In the genomic region with DNA sequence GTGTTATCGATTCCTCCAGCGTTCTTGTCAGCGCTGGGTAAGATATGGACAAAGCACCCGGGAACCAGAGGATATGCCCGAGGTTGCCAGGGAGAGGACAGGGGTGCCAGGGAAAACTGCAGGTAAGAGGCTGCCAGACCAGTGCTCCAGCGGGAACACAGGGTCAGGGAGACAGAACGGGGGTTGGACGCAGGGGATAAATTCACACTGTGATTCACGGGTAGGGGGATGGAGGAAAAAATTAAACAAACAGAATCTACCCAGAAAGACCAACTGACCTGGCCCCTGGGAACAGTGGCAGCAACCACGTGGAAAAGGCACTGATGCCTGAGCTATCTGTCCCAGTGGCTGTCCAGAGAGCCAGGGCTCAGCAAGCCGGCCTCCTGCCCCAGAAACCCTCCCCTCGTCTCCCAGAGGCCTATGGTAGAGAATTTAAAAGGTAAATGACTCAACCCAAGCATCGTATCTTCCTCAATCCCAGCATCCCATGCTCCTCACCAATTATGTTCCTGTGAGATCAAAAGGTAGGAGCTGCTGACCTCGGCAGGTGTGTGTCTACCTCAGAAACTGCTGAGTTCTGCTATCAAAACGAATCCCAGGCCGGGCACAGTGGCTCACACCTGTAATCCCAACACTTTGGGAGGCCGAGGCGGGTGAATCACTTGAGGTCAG, we compare ENCODE assay signal across 11 cellular contexts. TPM values are rescaled to one million over a fixed set of nuclear protein-coding genes. Genes with fewer than 3 reads are reported as not detected.
DNase-seq lines count a peak whose midpoint lies in the region; ATAC-seq and TF ChIP-seq lines count a peak whose summit lies in the region.
"Had no signal": no experiment of that assay in that cellular context is flagged by ENCODE, and none has a peak within 500 bp of the region (broad histone marks: within the 10 kb centered on the region; RNA-seq: fewer than 3 reads in every experiment).

No MANE protein-coding gene starts in this region.

- H4K20me1 ChIP-seq in GM23338 (replicated peaks; ENCODE audit: insufficient read depth), result peaks cover 49% of the 10 kb centered on the region

- peaks cover 81% of the 10 kb centered on the region for H3K4me1 Mint-ChIP-seq in GM23338
- H3K4me1 Mint-ChIP-seq in activated naive CD8-positive, alpha-beta T cell treated with anti-CD3 and anti-CD28 coated beads, Interleukin-2, amount 10 ng/mL, durations not matched to agents 7 days and 5 days, result peaks cover 30% of the 10 kb centered on the region
- H3K4me1 Mint-ChIP-seq in immature natural killer cell, result peaks cover 89 to 91% of the 10 kb centered on the region in 2 donors

- H3K27ac Mint-ChIP-seq in GM23338 (peak overlapping the region; percentile 69), immature natural killer cell (peak overlapping the region in 4 of 6 donors; percentile 11 to 73 (median 29))
- peak overlapping the region; percentile 57 for H3K27ac Mint-ChIP-seq in activated naive CD8-positive, alpha-beta T cell treated with anti-CD3 and anti-CD28 coated beads, Interleukin-2, amount 10 ng/mL, durations not matched to agents 7 days and 5 days

- no peak for ATAC-seq in GM23338
- ATAC-seq in activated naive CD8-positive, alpha-beta T cell treated with anti-CD3 and anti-CD28 coated beads, Interleukin-2, amount 10 ng/mL, durations not matched to agents 7 days and 5 days (ENCODE audit: low read depth), result no peak

- H3K36me3 ChIP-seq in GM23338 (ENCODE audit: insufficient read depth) (no peaks in the 10 kb centered on the region), skeletal muscle tissue (ENCODE audit: control insufficient read depth in 3 of 3, insufficient read depth in 3 of 3, low read length in 3 of 3) (no peaks in the 10 kb centered on the region)
- H3K36me3 ChIP-seq: esophagus squamous epithelium, upper lobe of left lung had no signal

- H2AFZ ChIP-seq in GM23338, result no peak overlapping the region

- no peak for TF ChIP-seq CTCF in GM23338 (conservative IDR thresholded peaks at IDR 0.05; ENCODE audit: low read depth in 2 of 2)

- H3K9ac ChIP-seq in skeletal muscle tissue (ENCODE audit: low read depth in 1 of 3, low read length in 3 of 3), result peak overlapping the region; percentile 40 to 74 (median 46)

- H3K27me3 ChIP-seq in GM23338 (ENCODE audit: insufficient read depth) (no peaks in the 10 kb centered on the region), skeletal muscle tissue (ENCODE audit: control insufficient read depth in 3 of 3, insufficient read depth in 3 of 3, low read length in 3 of 3) (no peaks in the 10 kb centered on the region)
- H3K27me3 ChIP-seq: esophagus squamous epithelium, upper lobe of left lung had no signal

- DNase-seq in GM23338 (ENCODE audit: low spot score) (no peak), immature natural killer cell (no peak), mucosa of gallbladder (ENCODE audit: low spot score) (no peak), occipital lobe (lab: John Stamatoyannopoulos, UW) (no peak), epidermal melanocyte (ENCODE audit: insufficient read length, low spot score) (no peak)
- no peak for DNase-seq in activated naive CD8-positive, alpha-beta T cell treated with anti-CD3 and anti-CD28 coated beads, Interleukin-2, amount 10 ng/mL, durations not matched to agents 7 days and 5 days
- DNase-seq: esophagus squamous epithelium, NCI-H748 treated with DMSO at 0.1 percent for 48 hours had no signal

- H3K4me1 ChIP-seq in GM23338 (ENCODE audit: insufficient read depth) (peaks cover 82% of the 10 kb centered on the region), skeletal muscle tissue (ENCODE audit: control insufficient read depth in 3 of 3, insufficient read depth in 3 of 3, low read length in 3 of 3) (peaks cover 49 to 59% (median 58%) of the 10 kb centered on the region in 3 donors)

- no peaks in the 10 kb centered on the region for H3K9me3 ChIP-seq in skeletal muscle tissue (ENCODE audit: control insufficient read depth in 3 of 3, low read length in 3 of 3)
- H3K9me3 ChIP-seq: esophagus squamous epithelium, upper lobe of left lung had no signal

- no peak overlapping the region for H3K4me3 Mint-ChIP-seq in GM23338
- no peak overlapping the region for H3K4me3 Mint-ChIP-seq in activated naive CD8-positive, alpha-beta T cell treated with anti-CD3 and anti-CD28 coated beads, Interleukin-2, amount 10 ng/mL, durations not matched to agents 7 days and 5 days
- no peak overlapping the region for H3K4me3 Mint-ChIP-seq in immature natural killer cell

- peak overlapping the region; percentile 81; the same call in 1 of the 2 replicates for H3K27ac ChIP-seq in GM23338 (ENCODE audit: low read depth)
- H3K27ac ChIP-seq in skeletal muscle tissue (ENCODE audit: low read depth, low read length), result peak overlapping the region; percentile 20

- H3K27me3 Mint-ChIP-seq in GM23338 (ENCODE audit: insufficient read depth, low read depth, poor library complexity) (peaks cover 26% of the 10 kb centered on the region), immature natural killer cell (ENCODE audit: low read depth in 3 of 3) (peaks cover 15 to 22% (median 21%) of the 10 kb centered on the region in 3 donors)
- no peaks in the 10 kb centered on the region for H3K27me3 Mint-ChIP-seq in activated naive CD8-positive, alpha-beta T cell treated with anti-CD3 and anti-CD28 coated beads, Interleukin-2, amount 10 ng/mL, durations not matched to agents 7 days and 5 days

- H3K9me2 ChIP-seq in GM23338 (ENCODE audit: insufficient read depth), result peaks cover 10% of the 10 kb centered on the region; the same call in 1 of the 2 replicates

- peaks cover 100% of the 10 kb centered on the region for H3K79me2 ChIP-seq in GM23338 (replicated peaks; ENCODE audit: insufficient read depth)

- peaks cover 6% of the 10 kb centered on the region; the same call in 2 of the 3 replicates for H3K9me3 Mint-ChIP-seq in GM23338
- H3K9me3 Mint-ChIP-seq in activated naive CD8-positive, alpha-beta T cell treated with anti-CD3 and anti-CD28 coated beads, Interleukin-2, amount 10 ng/mL, durations not matched to agents 7 days and 5 days, result no peaks in the 10 kb centered on the region
- H3K9me3 Mint-ChIP-seq in immature natural killer cell, result peaks cover 0 to 8% (median 5%) of the 10 kb centered on the region in 6 donors

- peak overlapping the region; percentile 40; the same call in 1 of the 2 replicates for H3K4me2 ChIP-seq in GM23338

- peaks cover 13% of the 10 kb centered on the region; the same call in 1 of the 2 replicates for H3F3A ChIP-seq in GM23338 (replicated peaks; ENCODE audit: low read depth)

- peaks cover 31% of the 10 kb centered on the region for H3K36me3 Mint-ChIP-seq in GM23338 (ENCODE audit: low read depth)
- H3K36me3 Mint-ChIP-seq in activated naive CD8-positive, alpha-beta T cell treated with anti-CD3 and anti-CD28 coated beads, Interleukin-2, amount 10 ng/mL, durations not matched to agents 7 days and 5 days, result peaks cover 18% of the 10 kb centered on the region
- no peaks in the 10 kb centered on the region for H3K36me3 Mint-ChIP-seq in immature natural killer cell

- no peak overlapping the region for H3K4me3 ChIP-seq in GM23338
- peak overlapping the region; percentile 31 to 49 (median 47) for H3K4me3 ChIP-seq in skeletal muscle tissue (ENCODE audit: low read length in 3 of 3)
- H3K4me3 ChIP-seq: esophagus squamous epithelium, SK-N-MC, upper lobe of left lung had no signal

- POLR2A ChIA-PET in activated naive CD8-positive, alpha-beta T cell treated with anti-CD3 and anti-CD28 coated beads, Interleukin-2, amount 10 ng/mL, durations not matched to agents 7 days and 5 days (lab: Charles Lee), result interaction anchor here (1.9 kb wide), 1 partner anchor 16 kb away, joined by 4 read pairs; no protein-coding TSS in a partner anchor

TF ChIP-seq in GM23338, 12 proteins besides CTCF, POLR2A, EP300 and RAD21:
- TF ChIP-seq POLR2AphosphoS5 (IDR thresholded peaks at IDR 0.05; ENCODE audit: low read depth), result no peak
- no peak for TF ChIP-seq STAT1 (IDR thresholded peaks at IDR 0.05; ENCODE audit: unreplicated experiment)
- TF ChIP-seq, protein P1, sequence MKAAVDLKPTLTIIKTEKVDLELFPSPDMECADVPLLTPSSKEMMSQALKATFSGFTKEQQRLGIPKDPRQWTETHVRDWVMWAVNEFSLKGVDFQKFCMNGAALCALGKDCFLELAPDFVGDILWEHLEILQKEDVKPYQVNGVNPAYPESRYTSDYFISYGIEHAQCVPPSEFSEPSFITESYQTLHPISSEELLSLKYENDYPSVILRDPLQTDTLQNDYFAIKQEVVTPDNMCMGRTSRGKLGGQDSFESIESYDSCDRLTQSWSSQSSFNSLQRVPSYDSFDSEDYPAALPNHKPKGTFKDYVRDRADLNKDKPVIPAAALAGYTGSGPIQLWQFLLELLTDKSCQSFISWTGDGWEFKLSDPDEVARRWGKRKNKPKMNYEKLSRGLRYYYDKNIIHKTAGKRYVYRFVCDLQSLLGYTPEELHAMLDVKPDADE (IDR thresholded peaks at IDR 0.05), result no peak
- no peak for TF ChIP-seq NANOG (IDR thresholded peaks at IDR 0.05; ENCODE audit: borderline replicate concordance)
- no peak for TF ChIP-seq CREB1 (CRISPR knock-in tag; IDR thresholded peaks at IDR 0.05; ENCODE audit: low read depth)

RNA-seq across cellular contexts. Expression of gene FOXN3, which starts 49.4 kb away (rescaled TPM):
- total RNA-seq in GM23338 (2014; rRNA removed; shearing (Covaris generic)), result 149 and 167 TPM in 2 replicates
- 88.3 and 98.9 TPM in 2 replicates for polyA plus RNA-seq in GM23338 (2016; fragmentation: Nextera tagmentation; extraction: Ambion mirVana)
- 100 to 1,000 TPM; 101 to 102 TPM for total RNA-seq in activated naive CD8-positive, alpha-beta T cell treated with anti-CD3 and anti-CD28 coated beads, Interleukin-2, amount 10 ng/mL, durations not matched to agents 7 days and 5 days
- 100 to 1,000 TPM in 2 of 3 donors, 10 to 100 TPM in 1; 88.6 to 150 (median 102) TPM for polyA plus RNA-seq in immature natural killer cell
- 31.8 TPM for total RNA-seq in skeletal muscle tissue
- 63.0 TPM for total RNA-seq in mucosa of gallbladder
- 36.8 TPM for total RNA-seq in occipital lobe
